Comparison of ENCODE assay signal across 8 cellular contexts in genomic region chr19:33177417-33177976, GRCh38. TPM values are rescaled to one million over a fixed set of nuclear protein-coding genes. Genes with fewer than 3 reads are reported as not detected.
A peak's percentile ranks its signal among the peaks of the same experiment; 100 is the strongest.
DNase-seq lines count a peak whose midpoint lies in the region; ATAC-seq and TF ChIP-seq lines count a peak whose summit lies in the region.

No MANE protein-coding gene starts in this region.

- H3K36me3 ChIP-seq in SJSA1: peaks cover 5% of the 10 kb centered on the region

- H3K9me3 ChIP-seq in SJSA1 (replicated peaks): no peaks in the 10 kb centered on the region

- H3K36me3 Mint-ChIP-seq in effector memory CD8-positive, alpha-beta T cell (ENCODE audit: insufficient read depth): peaks cover 38% of the 10 kb centered on the region
- no peaks in the 10 kb centered on the region for H3K36me3 Mint-ChIP-seq in nephron (ENCODE audit: low read depth)

- peak in 5 of 6 experiments; percentile 82 to 95 (median 88) for DNase-seq in stimulated activated naive CD4-positive, alpha-beta T cell (lab: John Stamatoyannopoulos, UW)
- DNase-seq in stimulated activated naive CD4-positive, alpha-beta T cell treated with Interleukin-2 at 50 U/mL for 16 hours (lab: John Stamatoyannopoulos, UW): no peak
- DNase-seq in SJSA1 (ENCODE audit: low read depth in 1 of 2, low spot score in 2 of 2) (peak in 1 of 2 experiments; percentile 77), dermis blood vessel endothelial cell (no peak), HK-2 (ENCODE audit: unreplicated experiment) (no peak)
- peak; percentile 76 to 77 (median 77) for DNase-seq in effector memory CD8-positive, alpha-beta T cell

- H3K27me3 ChIP-seq in SJSA1 (replicated peaks): no peaks in the 10 kb centered on the region

- H3K4me1 ChIP-seq in SJSA1 (replicated peaks): peaks cover 19% of the 10 kb centered on the region

- H3K4me1 Mint-ChIP-seq in effector memory CD8-positive, alpha-beta T cell (ENCODE audit: low read depth in 2 of 2): peaks cover 29 to 31% of the 10 kb centered on the region in 2 donors
- peaks cover 19% of the 10 kb centered on the region for H3K4me1 Mint-ChIP-seq in nephron

- ATAC-seq in HG03045 (IDR thresholded peaks at IDR 0.05; ENCODE audit: unreplicated experiment): peak; percentile 16
- ATAC-seq in effector memory CD8-positive, alpha-beta T cell (replicated peaks): peak; percentile 72

- H3K27ac ChIP-seq in SJSA1: no peak overlapping the region

- H3K4me3 ChIP-seq in SJSA1: peak overlapping the region; percentile 32

- no peaks in the 10 kb centered on the region for H3K9me3 Mint-ChIP-seq in effector memory CD8-positive, alpha-beta T cell
- H3K9me3 Mint-ChIP-seq in nephron: peaks cover 4% of the 10 kb centered on the region

- peaks cover 0 to 10% of the 10 kb centered on the region in 2 donors for H3K27me3 Mint-ChIP-seq in effector memory CD8-positive, alpha-beta T cell
- no peaks in the 10 kb centered on the region for H3K27me3 Mint-ChIP-seq in nephron (ENCODE audit: low read depth)

- peak; percentile 51 to 58 (median 55) for TF ChIP-seq CTCF in nephron (IDR thresholded peaks at IDR 0.05; ENCODE audit: unreplicated experiment in 3 of 3)

- H3K4me3 Mint-ChIP-seq in effector memory CD8-positive, alpha-beta T cell: peak overlapping the region; percentile 91 to 98
- H3K4me3 Mint-ChIP-seq in nephron: peak overlapping the region; percentile 90 to 96 (median 92)

- peak overlapping the region; percentile 99 to 100 for H3K27ac Mint-ChIP-seq in effector memory CD8-positive, alpha-beta T cell
- peak overlapping the region; percentile 60 to 96 (median 83) for H3K27ac Mint-ChIP-seq in nephron

RNA-seq across cellular contexts. Expression of gene LRP3, which starts 16.6 kb away (rescaled TPM):
- 2.1 and 2.9 TPM in 2 replicates for total RNA-seq in SJSA1 (2014; rRNA removed; shearing (Covaris generic))
- total RNA-seq in dermis blood vessel endothelial cell: 6.6 and 12.0 TPM in 2 replicates

RNA-seq across cellular contexts. Expression of gene WDR88, which starts 45.6 kb away (rescaled TPM):
- not detected in 2 replicates for total RNA-seq in SJSA1 (2014; rRNA removed; shearing (Covaris generic))
- not detected in 2 replicates for total RNA-seq in dermis blood vessel endothelial cell

RNA-seq across cellular contexts. Expression of gene SLC7A10, which starts 48.2 kb away (rescaled TPM):
- total RNA-seq in SJSA1 (2014; rRNA removed; shearing (Covaris generic)): not detected in 2 replicates
- total RNA-seq in dermis blood vessel endothelial cell: 0.17 TPM in 1 of 2 replicates, not detected in the other

Comparison
In these comparisons a context has a peak if more than half of its experiments do, and no peak if none do; other contexts are left out.
1. DNase-seq: peak in stimulated activated naive CD4-positive, alpha-beta T cell (5 of 6) and effector memory CD8-positive, alpha-beta T cell (3 of 3); none in stimulated activated naive CD4-positive, alpha-beta T cell treated with Interleukin-2 at 50 U/mL for 16 hours (single experiment), dermis blood vessel endothelial cell (single experiment) and HK-2 (single experiment).